12 cellular contexts compared by ENCODE assay signal in genomic region chr5:112183103-112183634, GRCh38.
DNase-seq lines count a peak whose midpoint lies in the region; ATAC-seq and TF ChIP-seq lines count a peak whose summit lies in the region.
"Had no signal": no experiment of that assay in that cellular context is flagged by ENCODE, and none has a peak within 500 bp of the region (broad histone marks: within the 10 kb centered on the region; RNA-seq: fewer than 3 reads in every experiment).

No MANE protein-coding gene starts in this region.

- ATAC-seq in left ventricle myocardium superior: peak; percentile 52

- TF ChIP-seq CTCF in left ventricle myocardium inferior (IDR thresholded peaks at IDR 0.05; ENCODE audit: borderline replicate concordance) (no peak), stomach (IDR thresholded peaks at IDR 0.05) (no peak)

- TF ChIP-seq EP300 in stomach (IDR thresholded peaks at IDR 0.05): no peak

- H3K9ac ChIP-seq in iPS-20b (ENCODE audit: low read depth, low read length): no peak overlapping the region
- H3K9ac ChIP-seq: BLaER1 had no signal

- H3K27ac ChIP-seq in left ventricle myocardium inferior (replicated peaks): no peak overlapping the region
- peak overlapping the region; percentile 29 for H3K27ac ChIP-seq in iPS-20b (ENCODE audit: low read length)
- H3K27ac ChIP-seq in stomach: no peak overlapping the region
- H3K27ac ChIP-seq: BLaER1, colonic mucosa had no signal

- H3K4me1 ChIP-seq in left ventricle myocardium inferior: peaks cover 5% of the 10 kb centered on the region
- H3K4me1 ChIP-seq in iPS-20b (ENCODE audit: insufficient read depth, low read length): peaks cover 9% of the 10 kb centered on the region; the same call in 1 of the 2 replicates
- no peaks in the 10 kb centered on the region for H3K4me1 ChIP-seq in stomach
- H3K4me1 ChIP-seq: BLaER1, colonic mucosa had no signal

- no peak for TF ChIP-seq POLR2A in stomach (IDR thresholded peaks at IDR 0.05)

- 36 to 47% (median 39%) methylated on average over 8 of the region's 8 CpGs for WGBS in stomach, 5 donors

- H3K36me3 ChIP-seq in left ventricle myocardium inferior: peaks cover 20% of the 10 kb centered on the region
- no peaks in the 10 kb centered on the region for H3K36me3 ChIP-seq in iPS-20b (ENCODE audit: insufficient read depth, low read depth, low read length)
- peaks cover 0 to 25% (median 5%) of the 10 kb centered on the region in 4 donors for H3K36me3 ChIP-seq in stomach
- H3K36me3 ChIP-seq: BLaER1, colonic mucosa had no signal

- intact Hi-C loops in left ventricle myocardium superior (cut with micrococcal nuclease) (no loop called here), left ventricle myocardium inferior (cut with micrococcal nuclease) (no loop called here), stomach (cut with DNase I; ENCODE audit: low total_unique reads) (no loop called here)

- H3K4me3 ChIP-seq in left ventricle myocardium inferior (no peak overlapping the region), iPS-20b (ENCODE audit: low read length) (no peak overlapping the region), stomach (no peak overlapping the region)
- H3K4me3 ChIP-seq: BLaER1, colonic mucosa had no signal

- no peaks in the 10 kb centered on the region for H3K9me3 ChIP-seq in left ventricle myocardium inferior (replicated peaks)
- H3K9me3 ChIP-seq in iPS-20b (ENCODE audit: insufficient read depth, low read depth, low read length): no peaks in the 10 kb centered on the region
- no peaks in the 10 kb centered on the region for H3K9me3 ChIP-seq in stomach
- H3K9me3 ChIP-seq: BLaER1, colonic mucosa had no signal

- no peak for DNase-seq in left ventricle myocardium superior
- DNase-seq in left ventricle myocardium inferior: no peak
- DNase-seq in amniotic epithelial cell (ENCODE audit: low read depth): peak; percentile 55
- DNase-seq in DMS153 (lab: John Stamatoyannopoulos, UW): no peak
- no peak for DNase-seq in stomach
- DNase-seq in activated effector memory CD4-positive, alpha-beta T cell treated with Interleukin-2 at 50 U/mL for 16 hours: no peak
- no peak for DNase-seq in LoVo (ENCODE audit: low spot score)
- DNase-seq: colonic mucosa, NCI-H1105 treated with DMSO at 0.1 percent for 48 hours, T1000 had no signal

- H3K27me3 ChIP-seq in left ventricle myocardium inferior (ENCODE audit: low read depth) (no peaks in the 10 kb centered on the region), iPS-20b (ENCODE audit: insufficient read depth, low read length) (no peaks in the 10 kb centered on the region), stomach (no peaks in the 10 kb centered on the region)
- H3K27me3 ChIP-seq: BLaER1, colonic mucosa had no signal
